ENCODE assay signal across 9 cellular contexts in genomic region chr6:16747232-16748027, GRCh38. TPM values are rescaled to one million over a fixed set of nuclear protein-coding genes. Genes with fewer than 3 reads are reported as not detected.
A peak's percentile ranks its signal among the peaks of the same experiment; 100 is the strongest.
DNase-seq lines count a peak whose midpoint lies in the region; ATAC-seq lines count a peak whose summit lies in the region.
"Had no signal": no experiment of that assay in that cellular context is flagged by ENCODE, and none has a peak within 500 bp of the region (broad histone marks: within the 10 kb centered on the region; RNA-seq: fewer than 3 reads in every experiment).

No MANE protein-coding gene starts in this region.

- peaks cover 98% of the 10 kb centered on the region for H3K36me3 Mint-ChIP-seq in activated T-helper 17 cell treated with anti-CD3 and anti-CD28 coated beads, Interleukin-2, amount 50 U/mL, for 72 hours (ENCODE audit: low read depth)

- H3K9me3 Mint-ChIP-seq in activated T-helper 17 cell treated with anti-CD3 and anti-CD28 coated beads, Interleukin-2, amount 50 U/mL, for 72 hours: no peaks in the 10 kb centered on the region

- peak overlapping the region; percentile 58 for H3K27ac Mint-ChIP-seq in activated T-helper 17 cell treated with anti-CD3 and anti-CD28 coated beads, Interleukin-2, amount 50 U/mL, for 72 hours

- peaks cover 63% of the 10 kb centered on the region for H3K4me1 Mint-ChIP-seq in activated T-helper 17 cell treated with anti-CD3 and anti-CD28 coated beads, Interleukin-2, amount 50 U/mL, for 72 hours

- DNase-seq in G401 (ENCODE audit: low spot score) (peak; percentile 68), foreskin melanocyte (peak; percentile 82), renal cortical epithelial cell (ENCODE audit: low read depth) (peak; percentile 96), nucleus accumbens (lab: John Stamatoyannopoulos, UW) (no peak), AML-193 (lab: John Stamatoyannopoulos, UW) (no peak)
- DNase-seq in activated CD8-positive, alpha-beta memory T cell treated with anti-CD3 and anti-CD28 coated beads for 24 hours: no peak
- DNase-seq: NCI-H1092 had no signal

- peak; percentile 95 for ATAC-seq in activated T-helper 17 cell treated with anti-CD3 and anti-CD28 coated beads, Interleukin-2, amount 50 U/mL, for 72 hours (replicated peaks)
- ATAC-seq in GM18858 (IDR thresholded peaks at IDR 0.05; ENCODE audit: unreplicated experiment): no peak

- in situ Hi-C loops in G401 (cut with HindIII; ENCODE audit: low sequenced_read_pairs): no loop called here

- H3K4me3 Mint-ChIP-seq in activated T-helper 17 cell treated with anti-CD3 and anti-CD28 coated beads, Interleukin-2, amount 50 U/mL, for 72 hours: peak overlapping the region; percentile 54

- H3K27me3 Mint-ChIP-seq in activated T-helper 17 cell treated with anti-CD3 and anti-CD28 coated beads, Interleukin-2, amount 50 U/mL, for 72 hours: no peaks in the 10 kb centered on the region

RNA-seq across cellular contexts. Expression of gene ATXN1, which starts 13.8 kb away (rescaled TPM):
- total RNA-seq in G401 (2014; rRNA removed; shearing (Covaris generic)): under 0.01 TPM in 2 replicates
- 100 to 1,000 TPM in 1 of 2 donors, 10 to 100 TPM in 1; 41.0 to 115 TPM for total RNA-seq in activated T-helper 17 cell treated with anti-CD3 and anti-CD28 coated beads, Interleukin-2, amount 50 U/mL, for 72 hours
- 14.4 and 27.2 TPM in 2 replicates for total RNA-seq in renal cortical epithelial cell

Comparison
In these comparisons a context has a peak if more than half of its experiments do, and no peak if none do; other contexts are left out.
1. DNase-seq: peak in G401 (single experiment), foreskin melanocyte (single experiment) and renal cortical epithelial cell (single experiment); none in nucleus accumbens (0 of 56), AML-193 (0 of 2) and activated CD8-positive, alpha-beta memory T cell treated with anti-CD3 and anti-CD28 coated beads for 24 hours (single experiment).
2. RNA of gene ATXN1, which starts 13.8 kb away (total RNA-seq): 41.0 to 115 TPM in activated T-helper 17 cell treated with anti-CD3 and anti-CD28 coated beads, Interleukin-2, amount 50 U/mL, for 72 hours and 14.4 to 27.2 TPM in renal cortical epithelial cell; under 0.01 TPM in G401; every median in the first group is over 10 times any median in the second.